Comparison of ENCODE assay signal across 1 cellular context in genomic region chr17:66676421-66676820, GRCh38.
A peak's percentile ranks its signal among the peaks of the same experiment; 100 is the strongest.
TF ChIP-seq lines count a peak whose summit lies in the region.

No MANE protein-coding gene starts in this region.

TF ChIP-seq in HEK293, 187 proteins besides CTCF, POLR2A, EP300 and RAD21 (continued from another document):
- TF ChIP-seq ZNF521 (tag by site-specific recombination; IDR thresholded peaks at IDR 0.05): no peak
- no peak for TF ChIP-seq ZNF629 (tag by site-specific recombination; IDR thresholded peaks at IDR 0.05)
- TF ChIP-seq ZNF514 (tag by site-specific recombination; IDR thresholded peaks at IDR 0.05): no peak
- TF ChIP-seq ZNF791 (tag by site-specific recombination; IDR thresholded peaks at IDR 0.05): no peak
- no peak for TF ChIP-seq ZNF776 (tag by site-specific recombination; IDR thresholded peaks at IDR 0.05; ENCODE audit: borderline replicate concordance)
- TF ChIP-seq SP7 (tag by site-specific recombination; IDR thresholded peaks at IDR 0.05): no peak
- TF ChIP-seq ZNF18 (tag by site-specific recombination; IDR thresholded peaks at IDR 0.05): no peak
- TF ChIP-seq ZBTB49 (tag by site-specific recombination; IDR thresholded peaks at IDR 0.05; ENCODE audit: low read depth): no peak
- TF ChIP-seq ZNF416 (tag by site-specific recombination; IDR thresholded peaks at IDR 0.05): no peak
- no peak for TF ChIP-seq ZBTB6 (tag by site-specific recombination; IDR thresholded peaks at IDR 0.05)
- no peak for TF ChIP-seq INSM2 (tag by site-specific recombination; IDR thresholded peaks at IDR 0.05)
- no peak for TF ChIP-seq ZNF561 (tag by site-specific recombination; IDR thresholded peaks at IDR 0.05; ENCODE audit: borderline replicate concordance)
- no peak for TF ChIP-seq KLF7 (tag by site-specific recombination; IDR thresholded peaks at IDR 0.05; ENCODE audit: borderline replicate concordance)
- no peak for TF ChIP-seq OVOL3 (tag by site-specific recombination; IDR thresholded peaks at IDR 0.05)
- peak; percentile 92 for TF ChIP-seq SCRT1 (tag by site-specific recombination; IDR thresholded peaks at IDR 0.05; ENCODE audit: borderline replicate concordance)
- no peak for TF ChIP-seq KLF17 (tag by site-specific recombination; IDR thresholded peaks at IDR 0.05)
- no peak for TF ChIP-seq ZNF549 (tag by site-specific recombination; IDR thresholded peaks at IDR 0.05)
- no peak for TF ChIP-seq ZNF423 (tag by site-specific recombination; IDR thresholded peaks at IDR 0.05)
- TF ChIP-seq ZNF600 (tag by site-specific recombination; IDR thresholded peaks at IDR 0.05): peak; percentile 15; the same call in 1 of the 2 replicates
- no peak for TF ChIP-seq ZNF544 (tag by site-specific recombination; IDR thresholded peaks at IDR 0.05)
